Comparison of ENCODE assay signal across 8 cellular contexts in the genomic region with DNA sequence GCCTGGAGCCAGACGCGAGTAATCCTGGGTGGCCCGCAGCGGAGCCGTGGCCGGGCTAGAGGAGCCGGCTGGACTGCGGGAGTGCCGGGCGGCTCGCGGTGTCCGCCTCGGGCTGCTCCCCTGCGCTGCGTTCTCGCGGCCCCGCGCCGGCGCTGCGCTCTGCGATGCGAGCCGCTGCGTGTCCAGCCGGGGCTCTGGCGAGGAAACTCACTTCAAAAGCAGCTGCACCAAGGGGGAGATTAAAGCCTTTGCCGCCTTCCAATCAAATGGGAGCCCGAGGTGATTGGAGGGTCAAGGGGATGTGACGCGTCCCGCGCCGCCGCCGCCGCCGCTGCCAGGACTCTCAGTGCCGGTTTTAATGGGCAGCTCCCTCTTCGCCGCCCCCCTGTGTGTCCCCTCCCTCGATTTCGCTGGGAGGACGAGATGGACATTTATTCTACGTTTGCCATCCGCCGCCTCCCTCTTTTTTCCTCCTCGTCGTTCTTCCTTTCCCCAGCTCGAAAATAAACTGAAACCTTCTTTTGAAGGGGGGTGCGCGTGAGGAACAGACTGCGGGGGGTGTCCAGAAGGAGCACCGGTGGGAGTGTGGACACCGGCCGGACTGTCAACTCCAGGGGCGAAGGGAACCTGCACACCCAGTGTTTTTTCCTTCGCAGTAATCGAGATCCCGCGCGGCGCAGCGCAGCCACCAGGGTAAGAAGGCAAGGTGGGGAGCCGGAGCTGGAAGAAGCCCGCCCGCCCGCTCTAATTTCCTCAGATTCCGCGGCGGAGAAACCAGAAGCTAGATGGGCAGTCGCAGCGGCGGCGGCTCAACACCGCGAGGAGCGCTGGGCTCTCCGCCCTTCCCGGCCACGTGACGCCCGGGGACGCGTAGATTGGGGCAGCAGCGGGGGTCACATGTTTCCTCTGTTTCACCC. TPM values are rescaled to one million over a fixed set of nuclear protein-coding genes. Genes with fewer than 3 reads are reported as not detected.
A peak's percentile ranks its signal among the peaks of the same experiment; 100 is the strongest.
DNase-seq lines count a peak whose midpoint lies in the region; ATAC-seq and TF ChIP-seq lines count a peak whose summit lies in the region.

A gene with protein sequence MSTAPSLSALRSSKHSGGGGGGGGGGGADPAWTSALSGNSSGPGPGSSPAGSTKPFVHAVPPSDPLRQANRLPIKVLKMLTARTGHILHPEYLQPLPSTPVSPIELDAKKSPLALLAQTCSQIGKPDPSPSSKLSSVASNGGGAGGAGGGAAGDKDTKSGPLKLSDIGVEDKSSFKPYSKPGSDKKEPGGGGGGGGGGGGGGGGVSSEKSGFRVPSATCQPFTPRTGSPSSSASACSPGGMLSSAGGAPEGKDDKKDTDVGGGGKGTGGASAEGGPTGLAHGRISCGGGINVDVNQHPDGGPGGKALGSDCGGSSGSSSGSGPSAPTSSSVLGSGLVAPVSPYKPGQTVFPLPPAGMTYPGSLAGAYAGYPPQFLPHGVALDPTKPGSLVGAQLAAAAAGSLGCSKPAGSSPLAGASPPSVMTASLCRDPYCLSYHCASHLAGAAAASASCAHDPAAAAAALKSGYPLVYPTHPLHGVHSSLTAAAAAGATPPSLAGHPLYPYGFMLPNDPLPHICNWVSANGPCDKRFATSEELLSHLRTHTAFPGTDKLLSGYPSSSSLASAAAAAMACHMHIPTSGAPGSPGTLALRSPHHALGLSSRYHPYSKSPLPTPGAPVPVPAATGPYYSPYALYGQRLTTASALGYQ (minus strand): TSS at position 196 of the 917 bp plus-strand sequence. CDS start 345 bp downstream, outside the sequence.

- H3K36me3 ChIP-seq in mucosa of rectum (ENCODE audit: control insufficient read depth in 2 of 2, insufficient read depth in 2 of 2, low read length in 2 of 2) (no peaks in the 10 kb centered on the region), thyroid gland (peaks cover 0 to 14% of the 10 kb centered on the region in 2 donors)

- no peaks in the 10 kb centered on the region for H3K9me3 ChIP-seq in mucosa of rectum (ENCODE audit: control insufficient read depth in 2 of 2, low read length in 2 of 2)
- H3K9me3 ChIP-seq in thyroid gland: no peaks in the 10 kb centered on the region

- no peaks in the 10 kb centered on the region for H3K9me3 Mint-ChIP-seq in activated CD8-positive, alpha-beta T cell treated with anti-CD3 and anti-CD28 coated beads, Interleukin-2, amount 10 ng/mL, durations not matched to agents 7 days and 5 days (ENCODE audit: insufficient read depth)

- H3K27ac Mint-ChIP-seq in activated CD8-positive, alpha-beta T cell treated with anti-CD3 and anti-CD28 coated beads, Interleukin-2, amount 10 ng/mL, durations not matched to agents 7 days and 5 days: no peak within 1 kb of the TSS

- peaks cover 3% of the 10 kb centered on the region for H3K36me3 Mint-ChIP-seq in activated CD8-positive, alpha-beta T cell treated with anti-CD3 and anti-CD28 coated beads, Interleukin-2, amount 10 ng/mL, durations not matched to agents 7 days and 5 days (ENCODE audit: low read depth)

- H3K4me1 Mint-ChIP-seq in activated CD8-positive, alpha-beta T cell treated with anti-CD3 and anti-CD28 coated beads, Interleukin-2, amount 10 ng/mL, durations not matched to agents 7 days and 5 days (ENCODE audit: low read depth): peaks cover 33% of the 10 kb centered on the region

- peak; percentile 81 to 97 for TF ChIP-seq POLR2A in thyroid gland (IDR thresholded peaks at IDR 0.05)

- H3K27me3 ChIP-seq in mucosa of rectum (ENCODE audit: control insufficient read depth in 2 of 2, insufficient read depth in 2 of 2, low read length in 2 of 2): peaks cover 2 to 15% of the 10 kb centered on the region in 2 donors
- H3K27me3 ChIP-seq in thyroid gland: no peaks in the 10 kb centered on the region

- intact Hi-C loops in thyroid gland (cut with DNase I): loop anchor here (2.0 kb wide), 1 partner anchor 509 kb away; no protein-coding TSS in a partner anchor

- H3K4me1 ChIP-seq in mucosa of rectum (ENCODE audit: control insufficient read depth in 2 of 2, insufficient read depth in 2 of 2, low read length in 2 of 2): peaks cover 2 to 13% of the 10 kb centered on the region in 2 donors
- peaks cover 10 to 19% of the 10 kb centered on the region in 2 donors for H3K4me1 ChIP-seq in thyroid gland

- 0% methylated on average over 60 to 69 of the region's 88 CpGs for WGBS in thyroid gland, 2 donors

- POLR2A ChIA-PET in activated CD8-positive, alpha-beta T cell treated with anti-CD3 and anti-CD28 coated beads, Interleukin-2, amount 10 ng/mL, durations not matched to agents 7 days and 5 days (lab: Charles Lee): no interaction called here

- peak within 1 kb of the TSS; percentile 92 to 94 for H3K27ac ChIP-seq in mucosa of rectum (ENCODE audit: low read depth in 2 of 2, low read length in 2 of 2)
- peak within 1 kb of the TSS; percentile 89 to 98 (median 98) for H3K27ac ChIP-seq in thyroid gland

- CTCF ChIA-PET in activated CD8-positive, alpha-beta T cell treated with anti-CD3 and anti-CD28 coated beads, Interleukin-2, amount 10 ng/mL, durations not matched to agents 7 days and 5 days (lab: Charles Lee): no interaction called here

- peak within 1 kb of the TSS; percentile 78 for H3K4me3 Mint-ChIP-seq in activated CD8-positive, alpha-beta T cell treated with anti-CD3 and anti-CD28 coated beads, Interleukin-2, amount 10 ng/mL, durations not matched to agents 7 days and 5 days

- peak in 4 of 6 experiments; percentile 36 to 56 (median 48) for TF ChIP-seq CTCF in thyroid gland (IDR thresholded peaks at IDR 0.05)

- peak within 1 kb of the TSS; percentile 86 to 91 for H3K4me3 ChIP-seq in mucosa of rectum (ENCODE audit: low read length in 2 of 2)
- H3K4me3 ChIP-seq in thyroid gland (replicated peaks in 1 of 3): peak within 1 kb of the TSS; percentile 63 to 88 (median 87)

- ATAC-seq in GM18867 (IDR thresholded peaks at IDR 0.05; ENCODE audit: unreplicated experiment) (peak; percentile 53), HG03139 (IDR thresholded peaks at IDR 0.05; ENCODE audit: unreplicated experiment) (peak; percentile 41)
- ATAC-seq in activated CD8-positive, alpha-beta T cell treated with anti-CD3 and anti-CD28 coated beads, Interleukin-2, amount 10 ng/mL, durations not matched to agents 7 days and 5 days: peak; percentile 41

- H3K9ac ChIP-seq in mucosa of rectum (ENCODE audit: low read depth in 1 of 2, low read length in 2 of 2): peak within 1 kb of the TSS; percentile 76 to 81

- DNase-seq in AG20443 (ENCODE audit: low spot score) (peak; percentile 94), NCI-H2196 treated with DMSO at 0.1 percent for 48 hours (lab: John Stamatoyannopoulos, UW; ENCODE audit: unreplicated experiment) (peak; percentile 97), fibroblast of gingiva (ENCODE audit: low read depth) (peak; percentile 99), thyroid gland (peak; percentile 99)
- peak; percentile 52 for DNase-seq in activated CD8-positive, alpha-beta T cell treated with anti-CD3 and anti-CD28 coated beads, Interleukin-2, amount 10 ng/mL, durations not matched to agents 7 days and 5 days

- peaks cover 66% of the 10 kb centered on the region for H3K27me3 Mint-ChIP-seq in activated CD8-positive, alpha-beta T cell treated with anti-CD3 and anti-CD28 coated beads, Interleukin-2, amount 10 ng/mL, durations not matched to agents 7 days and 5 days (ENCODE audit: low read depth)

RNA-seq across cellular contexts. Expression of the gene that starts here (rescaled TPM):
- total RNA-seq in activated CD8-positive, alpha-beta T cell treated with anti-CD3 and anti-CD28 coated beads, Interleukin-2, amount 10 ng/mL, durations not matched to agents 7 days and 5 days: under 1 TPM in 1 of 2 experiments, not detected in 1; 0.26 TPM
- 10 to 100 TPM in 3 of 4 donors, 1 to 10 TPM in 1; 8.2 to 17.1 (median 10.9) TPM for total RNA-seq in thyroid gland

Comparison
In these comparisons a context has a peak if more than half of its experiments do, and no peak if none do; other contexts are left out.
1. Peak in every context shown above with its lines: DNase-seq, ATAC-seq, H3K4me3 ChIP-seq and H3K27ac ChIP-seq.
2. RNA of the gene that starts here (total RNA-seq): 8.2 to 17.1 TPM in thyroid gland; 0.26 TPM in activated CD8-positive, alpha-beta T cell treated with anti-CD3 and anti-CD28 coated beads, Interleukin-2, amount 10 ng/mL, durations not matched to agents 7 days and 5 days; every median in the first group is over 4 times any median in the second.
3. Peak in DNase-seq and ATAC-seq in activated CD8-positive, alpha-beta T cell treated with anti-CD3 and anti-CD28 coated beads, Interleukin-2, amount 10 ng/mL, durations not matched to agents 7 days and 5 days; RNA of the gene not detected or under 1 TPM.